Comparison of ENCODE assay signal across 1 cellular context in genomic region chr6:26054937-26055669, GRCh38.
TF ChIP-seq lines count a peak whose summit lies in the region.

No MANE protein-coding gene starts in this region.

TF ChIP-seq in HepG2, 621 proteins besides CTCF, POLR2A, EP300 and RAD21 (continued from another document and continues in another):
- TF ChIP-seq DDIT3 (CRISPR knock-in tag; IDR thresholded peaks at IDR 0.05) (no peak), PRPF4 (IDR thresholded peaks at IDR 0.05; ENCODE audit: low read depth, low read length, poor library complexity, severe bottlenecking) (peak; percentile 51), ZBTB33 (CRISPR knock-in tag; IDR thresholded peaks at IDR 0.05) (peak; percentile 64; the same call in 1 of the 2 replicates), ELK4 (CRISPR knock-in tag; IDR thresholded peaks at IDR 0.05; ENCODE audit: borderline replicate concordance) (no peak), IRF9 (CRISPR knock-in tag; IDR thresholded peaks at IDR 0.05; ENCODE audit: borderline replicate concordance) (no peak), ZNF513 (CRISPR knock-in tag; conservative IDR thresholded peaks at IDR 0.05) (0 out of 2 replicates have a peak, but pooled peaks have one; percentile 53), NFKBIZ (CRISPR knock-in tag; IDR thresholded peaks at IDR 0.05) (peak; percentile 71), MZF1 (CRISPR knock-in tag; IDR thresholded peaks at IDR 0.05; ENCODE audit: borderline replicate concordance) (no peak), FOXP1 (IDR thresholded peaks at IDR 0.05) (peak; percentile 65; the same call in 1 of the 2 replicates), FOXP1 (CRISPR knock-in tag; IDR thresholded peaks at IDR 0.05) (peak; percentile 81), PHF8 (CRISPR knock-in tag; IDR thresholded peaks at IDR 0.05) (peak; percentile 69), ZNF816 (CRISPR knock-in tag; IDR thresholded peaks at IDR 0.05; ENCODE audit: borderline replicate concordance) (0 out of 2 replicates have a peak, but pooled peaks have one; percentile 19), YEATS2 (CRISPR knock-in tag; IDR thresholded peaks at IDR 0.05; ENCODE audit: borderline replicate concordance) (no peak; the same call in 1 of the 2 replicates), HMG20B (CRISPR knock-in tag; conservative IDR thresholded peaks at IDR 0.05) (peak; percentile 78; the same call in 1 of the 2 replicates), ZNF510 (CRISPR knock-in tag; IDR thresholded peaks at IDR 0.05; ENCODE audit: low read depth) (0 out of 2 replicates have a peak, but pooled peaks have one; percentile 3), ZFP62 (CRISPR knock-in tag; IDR thresholded peaks at IDR 0.05) (no peak), ZNF441 (CRISPR knock-in tag; IDR thresholded peaks at IDR 0.05; ENCODE audit: borderline replicate concordance) (peak; percentile 42), ZNF749 (CRISPR knock-in tag; IDR thresholded peaks at IDR 0.05; ENCODE audit: borderline replicate concordance) (peak; percentile 41; the same call in 1 of the 2 replicates), DR1 (CRISPR knock-in tag; IDR thresholded peaks at IDR 0.05) (no peak), NFE2L2 (IDR thresholded peaks at IDR 0.05; ENCODE audit: low read length) (no peak), ZNF839 (CRISPR knock-in tag; IDR thresholded peaks at IDR 0.05; ENCODE audit: borderline replicate concordance) (no peak), ZNF543 (CRISPR knock-in tag; IDR thresholded peaks at IDR 0.05) (no peak), ZNF253 (CRISPR knock-in tag; IDR thresholded peaks at IDR 0.05; ENCODE audit: borderline replicate concordance) (no peak), NFRKB (IDR thresholded peaks at IDR 0.05) (peak; percentile 73; the same call in 1 of the 2 replicates), KAT7 (CRISPR knock-in tag; IDR thresholded peaks at IDR 0.05; ENCODE audit: borderline replicate concordance) (peak; percentile 74; the same call in 1 of the 2 replicates), THAP9 (CRISPR knock-in tag; IDR thresholded peaks at IDR 0.05; ENCODE audit: borderline replicate concordance) (no peak), ZNF468 (CRISPR knock-in tag; IDR thresholded peaks at IDR 0.05) (no peak), ZNF343 (CRISPR knock-in tag; IDR thresholded peaks at IDR 0.05) (no peak), NFE2 (CRISPR knock-in tag; IDR thresholded peaks at IDR 0.05) (0 out of 2 replicates have a peak, but pooled peaks have one; percentile 33), MATR3 (CRISPR knock-in tag; IDR thresholded peaks at IDR 0.05) (no peak), ATF7 (IDR thresholded peaks at IDR 0.05) (no peak), ATF7 (CRISPR knock-in tag; IDR thresholded peaks at IDR 0.05) (no peak), ZBTB8A (CRISPR knock-in tag; IDR thresholded peaks at IDR 0.05; ENCODE audit: borderline replicate concordance, low read depth) (no peak), MAZ (IDR thresholded peaks at IDR 0.05; ENCODE audit: borderline replicate concordance, low read depth, low read length) (peak; percentile 11; the same call in 1 of the 2 replicates), MAZ (CRISPR knock-in tag; IDR thresholded peaks at IDR 0.05; ENCODE audit: low read depth) (0 out of 2 replicates have a peak, but pooled peaks have one; percentile 25), ZNF30 (CRISPR knock-in tag; IDR thresholded peaks at IDR 0.05) (no peak), NR0B2 (CRISPR knock-in tag; IDR thresholded peaks at IDR 0.05) (peak; percentile 31; the same call in 1 of the 2 replicates), ZSCAN20 (CRISPR knock-in tag; IDR thresholded peaks at IDR 0.05; ENCODE audit: borderline replicate concordance) (no peak; the same call in 1 of the 2 replicates), ZSCAN21 (CRISPR knock-in tag; IDR thresholded peaks at IDR 0.05; ENCODE audit: borderline replicate concordance) (0 out of 2 replicates have a peak, but pooled peaks have one; percentile 40), ZNF550 (CRISPR knock-in tag; IDR thresholded peaks at IDR 0.05; ENCODE audit: borderline replicate concordance) (no peak), ZNF207 (IDR thresholded peaks at IDR 0.05; ENCODE audit: borderline replicate concordance) (no peak), ZNF724P (CRISPR knock-in tag; IDR thresholded peaks at IDR 0.05; ENCODE audit: borderline replicate concordance) (peak; percentile 17; the same call in 1 of the 2 replicates), TARDBP (CRISPR knock-in tag; IDR thresholded peaks at IDR 0.05) (peak; percentile 90), SIX4 (CRISPR knock-in tag; IDR thresholded peaks at IDR 0.05) (peak; percentile 28; the same call in 1 of the 2 replicates), TSC22D2 (CRISPR knock-in tag; IDR thresholded peaks at IDR 0.05; ENCODE audit: borderline replicate concordance) (peak; percentile 55; the same call in 1 of the 2 replicates), ZBTB39 (CRISPR knock-in tag; IDR thresholded peaks at IDR 0.05) (no peak), ZNF747 (CRISPR knock-in tag; IDR thresholded peaks at IDR 0.05; ENCODE audit: borderline replicate concordance) (peak; percentile 0; the same call in 1 of the 2 replicates), CERS6 (CRISPR knock-in tag; IDR thresholded peaks at IDR 0.05) (no peak), THAP8 (CRISPR knock-in tag; IDR thresholded peaks at IDR 0.05; ENCODE audit: borderline replicate concordance) (no peak), STAT5B (CRISPR knock-in tag; IDR thresholded peaks at IDR 0.05) (0 out of 2 replicates have a peak, but pooled peaks have one; percentile 44), HNF4G (IDR thresholded peaks at IDR 0.05; ENCODE audit: borderline replicate concordance, low read depth, low read length) (0 out of 2 replicates have a peak, but pooled peaks have one; percentile 24), HNF4G (CRISPR knock-in tag; IDR thresholded peaks at IDR 0.05; ENCODE audit: borderline replicate concordance, low read depth) (no peak), SALL1 (CRISPR knock-in tag; IDR thresholded peaks at IDR 0.05) (peak; percentile 83), ZMAT3 (CRISPR knock-in tag; conservative IDR thresholded peaks at IDR 0.05) (peak; percentile 25; the same call in 1 of the 2 replicates)
